Comparison of ENCODE assay signal across 25 cellular contexts in genomic region chr14:60893916-60894315, GRCh38.
DNase-seq lines count a peak whose midpoint lies in the region; ATAC-seq and TF ChIP-seq lines count a peak whose summit lies in the region.
"Had no signal": no experiment of that assay in that cellular context is flagged by ENCODE, and none has a peak within 500 bp of the region (broad histone marks: within the 10 kb centered on the region; RNA-seq: fewer than 3 reads in every experiment).

No MANE protein-coding gene starts in this region.

- no peak overlapping the region for H3K27ac ChIP-seq in RWPE2 (ENCODE audit: poor library complexity, severe bottlenecking)
- H3K27ac ChIP-seq: BLaER1 treated with 17β-estradiol and CSF1 and Interleukin-3, amounts not matched to agents 10 nM and 100 nM; HL-60; SJSA1 had no signal

- H3K4me3 Mint-ChIP-seq in stimulated activated naive CD8-positive, alpha-beta T cell treated with anti-CD3 and anti-CD28 coated beads, Interleukin-15, Interleukin-2, amounts not matched to agents 100 ng/mL and 50 ng/mL, for 24 hours = no peak overlapping the region
- H3K4me3 Mint-ChIP-seq in stimulated activated naive CD8-positive, alpha-beta T cell treated with anti-CD3 and anti-CD28 coated beads, Interleukin-15, amount 100 ng/mL, for 72 hours = no peak overlapping the region
- no peak overlapping the region for H3K4me3 Mint-ChIP-seq in nephron progenitor cell
- H3K4me3 Mint-ChIP-seq in activated naive CD8-positive, alpha-beta T cell treated with anti-CD3 and anti-CD28 coated beads, Interleukin-2, amount 50 U/mL, for 24 hours = no peak overlapping the region
- H3K4me3 Mint-ChIP-seq: CD4-positive, alpha-beta memory T cell had no signal

- H3K36me3 ChIP-seq in RWPE2 (ENCODE audit: low read depth) = no peaks in the 10 kb centered on the region
- H3K36me3 ChIP-seq: MG63, SJSA1 had no signal

- H3K27ac Mint-ChIP-seq in stimulated activated naive CD8-positive, alpha-beta T cell treated with anti-CD3 and anti-CD28 coated beads, Interleukin-15, Interleukin-2, amounts not matched to agents 100 ng/mL and 50 ng/mL, for 24 hours = peak overlapping the region; percentile 59
- H3K27ac Mint-ChIP-seq in stimulated activated naive CD8-positive, alpha-beta T cell treated with anti-CD3 and anti-CD28 coated beads, Interleukin-15, amount 100 ng/mL, for 72 hours = no peak overlapping the region
- peak overlapping the region; percentile 48 for H3K27ac Mint-ChIP-seq in nephron progenitor cell
- H3K27ac Mint-ChIP-seq in activated naive CD8-positive, alpha-beta T cell treated with anti-CD3 and anti-CD28 coated beads, Interleukin-2, amount 50 U/mL, for 24 hours = no peak overlapping the region
- H3K27ac Mint-ChIP-seq: CD4-positive, alpha-beta memory T cell had no signal

- H3K27me3 Mint-ChIP-seq in stimulated activated naive CD8-positive, alpha-beta T cell treated with anti-CD3 and anti-CD28 coated beads, Interleukin-15, Interleukin-2, amounts not matched to agents 100 ng/mL and 50 ng/mL, for 24 hours = no peaks in the 10 kb centered on the region
- H3K27me3 Mint-ChIP-seq in stimulated activated naive CD8-positive, alpha-beta T cell treated with anti-CD3 and anti-CD28 coated beads, Interleukin-15, amount 100 ng/mL, for 72 hours = no peaks in the 10 kb centered on the region
- peaks cover 2% of the 10 kb centered on the region for H3K27me3 Mint-ChIP-seq in nephron progenitor cell (ENCODE audit: low read depth, poor library complexity)
- no peaks in the 10 kb centered on the region for H3K27me3 Mint-ChIP-seq in activated naive CD8-positive, alpha-beta T cell treated with anti-CD3 and anti-CD28 coated beads, Interleukin-2, amount 50 U/mL, for 24 hours
- H3K27me3 Mint-ChIP-seq: CD4-positive, alpha-beta memory T cell had no signal

- H3K27me3 ChIP-seq in RWPE2 (ENCODE audit: insufficient read depth, poor library complexity, severe bottlenecking) = no peaks in the 10 kb centered on the region
- H3K27me3 ChIP-seq: BLaER1 treated with 17β-estradiol and CSF1 and Interleukin-3, amounts not matched to agents 10 nM and 100 nM; MG63; SJSA1 had no signal

- no peak for DNase-seq in stimulated activated naive CD8-positive, alpha-beta T cell treated with anti-CD3 and anti-CD28 coated beads, Interleukin-15, amount 100 ng/mL, for 72 hours
- DNase-seq in RWPE2 (ENCODE audit: low spot score) (no peak), germinal center (ENCODE audit: low spot score) (peak; percentile 3), nephron progenitor cell (no peak), GDM1 (lab: John Stamatoyannopoulos, UW) (no peak)
- DNase-seq in activated naive CD8-positive, alpha-beta T cell treated with anti-CD3 and anti-CD28 coated beads, Interleukin-2, amount 50 U/mL, for 24 hours = no peak
- DNase-seq: 8988T; Caco-2; CD4-positive, alpha-beta memory T cell; DMS 273 treated with DMSO at 0.1 percent for 48 hours; DMS79 treated with DMSO at 0.1 percent for 48 hours; GOT3; MG63; NCI-H1436; NCI-H2029; NCI-H2227 treated with DMSO at 0.1 percent for 48 hours; NCI-H510A treated with DMSO at 0.1 percent for 48 hours; NCI-H748 treated with DMSO at 0.1 percent for 48 hours; OCI-M1 had no signal

- peaks cover 11% of the 10 kb centered on the region for H3K36me3 Mint-ChIP-seq in stimulated activated naive CD8-positive, alpha-beta T cell treated with anti-CD3 and anti-CD28 coated beads, Interleukin-15, Interleukin-2, amounts not matched to agents 100 ng/mL and 50 ng/mL, for 24 hours (ENCODE audit: low read depth)
- H3K36me3 Mint-ChIP-seq in nephron progenitor cell (ENCODE audit: low read depth) = peaks cover 40% of the 10 kb centered on the region
- no peaks in the 10 kb centered on the region for H3K36me3 Mint-ChIP-seq in activated naive CD8-positive, alpha-beta T cell treated with anti-CD3 and anti-CD28 coated beads, Interleukin-2, amount 50 U/mL, for 24 hours (ENCODE audit: low read depth)

- H3K4me1 Mint-ChIP-seq in stimulated activated naive CD8-positive, alpha-beta T cell treated with anti-CD3 and anti-CD28 coated beads, Interleukin-15, Interleukin-2, amounts not matched to agents 100 ng/mL and 50 ng/mL, for 24 hours (ENCODE audit: low read depth) = peaks cover 16% of the 10 kb centered on the region
- H3K4me1 Mint-ChIP-seq in stimulated activated naive CD8-positive, alpha-beta T cell treated with anti-CD3 and anti-CD28 coated beads, Interleukin-15, amount 100 ng/mL, for 72 hours = peaks cover 15% of the 10 kb centered on the region
- peaks cover 10% of the 10 kb centered on the region for H3K4me1 Mint-ChIP-seq in nephron progenitor cell
- peaks cover 18% of the 10 kb centered on the region for H3K4me1 Mint-ChIP-seq in activated naive CD8-positive, alpha-beta T cell treated with anti-CD3 and anti-CD28 coated beads, Interleukin-2, amount 50 U/mL, for 24 hours

- H3K4me1 ChIP-seq in RWPE2 (ENCODE audit: insufficient read depth, poor library complexity, severe bottlenecking) = no peaks in the 10 kb centered on the region
- H3K4me1 ChIP-seq: Caco-2, SJSA1 had no signal

- no peak for ATAC-seq in stimulated activated naive CD8-positive, alpha-beta T cell treated with anti-CD3 and anti-CD28 coated beads, Interleukin-15, amount 100 ng/mL, for 72 hours
- ATAC-seq in RWPE2 (ENCODE audit: low read depth) = 0 out of 3 replicates have a peak, but pooled peaks have one; percentile 12
- no peak for ATAC-seq in HG03469 (IDR thresholded peaks at IDR 0.05; ENCODE audit: unreplicated experiment)
- ATAC-seq in activated naive CD8-positive, alpha-beta T cell treated with anti-CD3 and anti-CD28 coated beads, Interleukin-2, amount 50 U/mL, for 24 hours = no peak
- ATAC-seq: Right ventricle myocardium inferior had no signal

- TF ChIP-seq CTCF in RWPE2 (IDR thresholded peaks at IDR 0.05; ENCODE audit: poor library complexity, severe bottlenecking) = no peak
- TF ChIP-seq CTCF in nephron progenitor cell (IDR thresholded peaks at IDR 0.05) = no peak

- no peaks in the 10 kb centered on the region for H3K9me3 ChIP-seq in RWPE2 (ENCODE audit: severe bottlenecking)
- H3K9me3 ChIP-seq: Caco-2, MG63, SJSA1 had no signal

- H3K9me3 Mint-ChIP-seq in stimulated activated naive CD8-positive, alpha-beta T cell treated with anti-CD3 and anti-CD28 coated beads, Interleukin-15, Interleukin-2, amounts not matched to agents 100 ng/mL and 50 ng/mL, for 24 hours = no peaks in the 10 kb centered on the region
- H3K9me3 Mint-ChIP-seq in stimulated activated naive CD8-positive, alpha-beta T cell treated with anti-CD3 and anti-CD28 coated beads, Interleukin-15, amount 100 ng/mL, for 72 hours = no peaks in the 10 kb centered on the region
- H3K9me3 Mint-ChIP-seq in nephron progenitor cell = peaks cover 20% of the 10 kb centered on the region
- peaks cover 4% of the 10 kb centered on the region for H3K9me3 Mint-ChIP-seq in activated naive CD8-positive, alpha-beta T cell treated with anti-CD3 and anti-CD28 coated beads, Interleukin-2, amount 50 U/mL, for 24 hours

- H3K4me3 ChIP-seq in RWPE2 (ENCODE audit: severe bottlenecking) = no peak overlapping the region
- H3K4me3 ChIP-seq: BLaER1 treated with 17β-estradiol and CSF1 and Interleukin-3, amounts not matched to agents 10 nM and 100 nM; MG63; SJSA1 had no signal

Comparison
In these comparisons a context has a peak if more than half of its experiments do, and no peak if none do; other contexts are left out.
1. H3K27ac Mint-ChIP-seq: peak in stimulated activated naive CD8-positive, alpha-beta T cell treated with anti-CD3 and anti-CD28 coated beads, Interleukin-15, Interleukin-2, amounts not matched to agents 100 ng/mL and 50 ng/mL, for 24 hours (single experiment) and nephron progenitor cell (single experiment); none in stimulated activated naive CD8-positive, alpha-beta T cell treated with anti-CD3 and anti-CD28 coated beads, Interleukin-15, amount 100 ng/mL, for 72 hours (0 of 2) and activated naive CD8-positive, alpha-beta T cell treated with anti-CD3 and anti-CD28 coated beads, Interleukin-2, amount 50 U/mL, for 24 hours (single experiment).